8 cellular contexts compared by ENCODE assay signal in genomic region chr6:158706369-158706982, GRCh38. TPM values are rescaled to one million over a fixed set of nuclear protein-coding genes. Genes with fewer than 3 reads are reported as not detected.
DNase-seq lines count a peak whose midpoint lies in the region; ATAC-seq and TF ChIP-seq lines count a peak whose summit lies in the region.

No MANE protein-coding gene starts in this region.

- no peaks in the 10 kb centered on the region for H3K9me3 ChIP-seq in IMR-90 (ENCODE audit: control insufficient read depth, insufficient read depth, low read length)

- peak overlapping the region; percentile 91 for H2AK9ac ChIP-seq in IMR-90 (replicated peaks; ENCODE audit: low read depth, low read length, poor library complexity)

- H2BK20ac ChIP-seq in IMR-90 (ENCODE audit: low read depth, low read length), result peak overlapping the region; percentile 50

- H3K27me3 ChIP-seq in IMR-90 (ENCODE audit: control insufficient read depth, insufficient read depth, low read length), result no peaks in the 10 kb centered on the region
- H3K27me3 ChIP-seq in layer of hippocampus (ENCODE audit: control insufficient read depth, insufficient read depth, low read length), result no peaks in the 10 kb centered on the region

- TF ChIP-seq RAD21 in IMR-90 (IDR thresholded peaks at IDR 0.05; ENCODE audit: low read length), result peak; percentile 39; the same call in 1 of the 2 replicates

- peak overlapping the region; percentile 76 for H2BK120ac ChIP-seq in IMR-90 (ENCODE audit: low read depth, low read length)

- peak overlapping the region; percentile 53; the same call in 1 of the 2 replicates for H4K5ac ChIP-seq in IMR-90 (ENCODE audit: low read depth, low read length)

- ATAC-seq in IMR-90 (ENCODE audit: low read depth) (peak; percentile 50; the same call in 1 of the 2 replicates), GM18868 (IDR thresholded peaks at IDR 0.05; ENCODE audit: unreplicated experiment) (no peak), GM19324 (IDR thresholded peaks at IDR 0.05; ENCODE audit: low FRiP score, unreplicated experiment) (no peak), GM21367 (IDR thresholded peaks at IDR 0.05; ENCODE audit: unreplicated experiment) (no peak)

- H4K8ac ChIP-seq in IMR-90 (ENCODE audit: low read depth in 2 of 2, low read length in 2 of 2), result 0 out of 4 replicates have a peak overlapping the region, but pooled peaks of 1 of the 2 experiments have one; percentile 28

- H2BK15ac ChIP-seq in IMR-90 (ENCODE audit: low read depth, low read length), result peak overlapping the region; percentile 55; the same call in 1 of the 3 replicates

- no peak overlapping the region for H2BK5ac ChIP-seq in IMR-90 (ENCODE audit: low read depth, low read length, poor library complexity, severe bottlenecking)

- peak overlapping the region; percentile 72 for H2AK5ac ChIP-seq in IMR-90 (ENCODE audit: low read depth, low read length)

- peak overlapping the region; percentile 24; the same call in 1 of the 2 replicates for H3K18ac ChIP-seq in IMR-90 (ENCODE audit: low read depth, low read length)

- dilution Hi-C loops in IMR-90 (cut with HindIII; ENCODE audit: low sequenced_read_pairs, unreplicated experiment), result no loop called here

- peak overlapping the region; percentile 71 for H3K4ac ChIP-seq in IMR-90 (ENCODE audit: low read depth, low read length)

- CTCF ChIA-PET in IMR-90 (lab: Yijun Ruan, JAX), result interaction anchor here (0.7 to 2.2 kb wide), 4 partner anchors 15 to 266 kb away, joined by 3 to 10 read pairs (median 4); no protein-coding TSS in a partner anchor

- peak; percentile 55 for TF ChIP-seq CTCF in IMR-90 (conservative IDR thresholded peaks at IDR 0.05; ENCODE audit: low read depth, low read length)

- WGBS in IMR-90 (ENCODE audit: extremely low coverage in 2 of 2, insufficient read length in 1 of 2), 2 experiments, result no CpG with 5 or more reads among the region's 6 CpGs
- WGBS in urinary bladder, result 23% methylated on average over 6 of the region's 6 CpGs

- peak; percentile 28 for DNase-seq in COLO668 (lab: John Stamatoyannopoulos, UW; ENCODE audit: unreplicated experiment)
- peak; percentile 51 for DNase-seq in IMR-90
- DNase-seq in astrocyte of the hippocampus (ENCODE audit: low read depth, low spot score), result peak; percentile 52

- no peak overlapping the region for H3K56ac ChIP-seq in IMR-90 (ENCODE audit: extremely low read depth, insufficient read depth, low read length)

- TF ChIP-seq POLR2A in IMR-90 (IDR thresholded peaks at IDR 0.05; ENCODE audit: low read depth, low read length), result no peak

- H3K9me1 ChIP-seq in IMR-90 (ENCODE audit: insufficient read depth, low read length), result peaks cover 3% of the 10 kb centered on the region; the same call in 1 of the 2 replicates

- 0 out of 2 replicates have a peak overlapping the region, but pooled peaks have one; percentile 2 for H3K23ac ChIP-seq in IMR-90 (ENCODE audit: low read depth, low read length)

- H4K20me1 ChIP-seq in IMR-90 (ENCODE audit: insufficient read depth, low read length), result no peaks in the 10 kb centered on the region

- H3K27ac ChIP-seq in IMR-90 (ENCODE audit: insufficient read depth, low read length) (peak overlapping the region; percentile 32; the same call in 1 of the 2 replicates), layer of hippocampus (ENCODE audit: low read depth, low read length) (peak overlapping the region; percentile 83), urinary bladder (ENCODE audit: low read depth) (peak overlapping the region; percentile 82)

- POLR2A ChIA-PET in IMR-90 (lab: Charles Lee; ENCODE audit: unreplicated experiment), result no interaction called here

- H3K4me1 ChIP-seq in IMR-90 (ENCODE audit: control insufficient read depth, insufficient read depth, low read length) (peaks cover 12% of the 10 kb centered on the region; the same call in 1 of the 2 replicates), urinary bladder (ENCODE audit: insufficient read depth) (no peaks in the 10 kb centered on the region)

- BruUV-seq in IMR-90 (replicated peaks; lab: Mats Ljungman, UMichigan), result no TSS peak

- H2AFZ ChIP-seq in IMR-90 (replicated peaks; ENCODE audit: low read length, poor library complexity), result peak overlapping the region; percentile 84

- no peaks in the 10 kb centered on the region for H3K79me1 ChIP-seq in IMR-90 (ENCODE audit: low read depth in 1 of 2, low read length in 2 of 2)

- H3K36me3 ChIP-seq in IMR-90 (ENCODE audit: control insufficient read depth, insufficient read depth, low read length), result no peaks in the 10 kb centered on the region
- H3K36me3 ChIP-seq in urinary bladder (ENCODE audit: insufficient read depth), result no peaks in the 10 kb centered on the region

- in situ Hi-C loops in IMR-90 (cut with MboI; ENCODE audit: low sequenced_read_pairs), result loop anchor here (5.0 kb wide), 1 partner anchor 266 kb away; no protein-coding TSS in a partner anchor

- no peak overlapping the region for H3K14ac ChIP-seq in IMR-90 (replicated peaks; ENCODE audit: low read depth, low read length)

- intact Hi-C loops in IMR-90 (cut with micrococcal nuclease), result loop anchor here (5.0 kb wide), 1 partner anchor 86 kb away; no protein-coding TSS in a partner anchor

- H3K4me3 ChIP-seq in IMR-90 (ENCODE audit: insufficient read depth, low read depth, low read length) (no peak overlapping the region), urinary bladder (ENCODE audit: low read depth, low read length) (no peak overlapping the region)

- H4K91ac ChIP-seq in IMR-90 (ENCODE audit: insufficient read depth, low read depth, low read length), result peak overlapping the region; percentile 27; the same call in 1 of the 2 replicates

- H3K4me2 ChIP-seq in IMR-90 (ENCODE audit: low read depth, low read length), result no peak overlapping the region

- no peak overlapping the region for H3K9ac ChIP-seq in IMR-90 (ENCODE audit: low read depth, low read length)

TF ChIP-seq in IMR-90, 13 proteins besides CTCF, POLR2A, EP300 and RAD21:
- no peak for TF ChIP-seq MAFK (IDR thresholded peaks at IDR 0.05; ENCODE audit: low read depth, low read length)
- TF ChIP-seq ELK1 (IDR thresholded peaks at IDR 0.05; ENCODE audit: borderline replicate concordance, low read depth, low read length), result no peak
- TF ChIP-seq SMC3 (IDR thresholded peaks at IDR 0.05; ENCODE audit: low read depth, low read length), result peak; percentile 28
- no peak for TF ChIP-seq FOS (IDR thresholded peaks at IDR 0.05; ENCODE audit: low read depth, low read length)
- no peak for TF ChIP-seq MAZ (IDR thresholded peaks at IDR 0.05; ENCODE audit: borderline replicate concordance, low read depth, low read length)

RNA-seq across cellular contexts. Expression of gene SYTL3, which starts 56.6 kb away (rescaled TPM):
- total RNA-seq in IMR-90 (2012; rRNA removed) (3.6 and 4.3 TPM in 2 replicates), urinary bladder (4.9 TPM)
- polyA plus RNA-seq in IMR-90 (2012; rRNA removed) (2.8 and 2.9 TPM in 2 replicates), urinary bladder (6.3 TPM)
- 1.6 and 2.4 TPM in 2 replicates for polyA plus RNA-seq in IMR-90 (2012; cell fraction: cytosol; rRNA removed)
- polyA plus RNA-seq in IMR-90 (2012; cell fraction: nucleus; rRNA removed; ENCODE audit: low replicate concordance), result 3.8 and 6.6 TPM in 2 replicates

Comparison
In these comparisons a context has a peak if more than half of its experiments do, and no peak if none do; other contexts are left out.
1. H3K27ac ChIP-seq: peak in every context shown above with its lines; median percentile 83 in layer of hippocampus; 82 in urinary bladder; 32 in IMR-90.